In the genomic region with DNA sequence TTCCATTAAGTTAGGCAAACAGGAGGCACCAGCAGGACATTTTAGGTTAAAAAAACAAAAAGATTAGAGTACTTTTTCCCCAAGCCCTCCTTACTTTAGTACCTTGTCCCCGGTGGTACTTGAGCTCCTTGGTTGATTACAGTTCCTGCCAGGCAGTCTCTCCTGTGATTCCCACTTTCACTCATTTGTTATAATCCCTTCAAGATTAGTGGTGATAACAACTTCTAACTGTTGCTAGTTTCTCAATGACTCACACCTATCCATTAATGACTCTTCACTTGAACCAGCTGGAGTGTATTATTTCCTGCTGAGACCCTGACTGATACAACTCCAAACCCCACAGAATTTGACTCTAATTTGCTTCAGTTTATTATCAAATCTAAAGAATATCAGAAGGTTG, we compare ENCODE assay signal across 27 cellular contexts.
"Had no signal": no experiment of that assay in that cellular context is flagged by ENCODE, and none has a peak within 500 bp of the region (broad histone marks: within the 10 kb centered on the region; RNA-seq: fewer than 3 reads in every experiment).

No MANE protein-coding gene starts in this region.

- H3K9me3 ChIP-seq: ascending aorta, Peyer's patch, SJCRH30, SK-N-SH had no signal

- H3K9me3 Mint-ChIP-seq: activated CD4-positive, alpha-beta memory T cell treated with anti-CD3 and anti-CD28 coated beads, Interleukin-2, amount 10 ng/mL, durations not matched to agents 7 days and 5 days; activated naive CD8-positive, alpha-beta T cell treated with anti-CD3 and anti-CD28 coated beads, Interleukin-2, amount 10 ng/mL, durations not matched to agents 7 days and 5 days had no signal

- H3K27me3 Mint-ChIP-seq: activated CD4-positive, alpha-beta memory T cell treated with anti-CD3 and anti-CD28 coated beads, Interleukin-2, amount 10 ng/mL, durations not matched to agents 7 days and 5 days; activated naive CD8-positive, alpha-beta T cell treated with anti-CD3 and anti-CD28 coated beads, Interleukin-2, amount 10 ng/mL, durations not matched to agents 7 days and 5 days; brain had no signal

- H3K27me3 ChIP-seq: ascending aorta, cardiac muscle cell, Peyer's patch, SJCRH30 had no signal

- H3K27ac ChIP-seq: ascending aorta, cardiac muscle cell, Peyer's patch, RWPE1, SJCRH30 had no signal

- DNase-seq: activated CD4-positive, alpha-beta memory T cell treated with anti-CD3 and anti-CD28 coated beads, Interleukin-2, amount 10 ng/mL, durations not matched to agents 7 days and 5 days; activated CD4-positive, alpha-beta T cell treated with anti-CD3 and anti-CD28 coated beads, Interleukin-2, amount 50 U/mL, for 1 hour; activated CD4-positive, CD25-positive, alpha-beta regulatory T cell treated with anti-CD3 and anti-CD28 coated beads, Interleukin-2, amount 50 U/mL, for 72 hours; activated CD8-positive, alpha-beta memory T cell treated with anti-CD3 and anti-CD28 coated beads, Interleukin-2, amount 50 U/mL, for 48 hours; activated naive CD4-positive, alpha-beta T cell treated with anti-CD3 and anti-CD28 coated beads, Interleukin-2, amount 50 U/mL, for 16 hours; activated naive CD8-positive, alpha-beta T cell treated with anti-CD3 and anti-CD28 coated beads, Interleukin-2, amount 10 ng/mL, durations not matched to agents 7 days and 5 days; activated T-cell treated with anti-CD3 and anti-CD28 coated beads, Interleukin-2, amount 50 U/mL, for 1 hour; KG1; NCI-H1048; NCI-H146; NCI-H187 treated with DMSO at 0.1 percent for 48 hours; NCI-H2081 treated with DMSO at 0.1 percent for 48 hours; NCI-H2171 treated with DMSO at 0.1 percent for 48 hours; NCI-H226; NCI-H69; NK-92 treated with Interleukin-12 subunit alpha and Interleukin-12 subunit beta, amount 100 ng/mL, for 24 hours; Peyer's patch; Right ventricle myocardium superior; SJCRH30; SK-N-SH; T-helper 1 cell had no signal

- H3K27ac Mint-ChIP-seq: activated CD4-positive, alpha-beta memory T cell treated with anti-CD3 and anti-CD28 coated beads, Interleukin-2, amount 10 ng/mL, durations not matched to agents 7 days and 5 days; activated naive CD8-positive, alpha-beta T cell treated with anti-CD3 and anti-CD28 coated beads, Interleukin-2, amount 10 ng/mL, durations not matched to agents 7 days and 5 days; brain; T-helper 2 cell treated with Interferon-gamma antibody and Interleukin-4, amounts not matched to agents 5 μg/mL and 100 μg/mL, for 36 hours; WTC11 had no signal

- H3K36me3 Mint-ChIP-seq: activated naive CD8-positive, alpha-beta T cell treated with anti-CD3 and anti-CD28 coated beads, Interleukin-2, amount 10 ng/mL, durations not matched to agents 7 days and 5 days; brain; WTC11 had no signal

- H3K4me2 ChIP-seq: SK-N-SH had no signal

- H3K4me1 Mint-ChIP-seq: activated CD4-positive, alpha-beta memory T cell treated with anti-CD3 and anti-CD28 coated beads, Interleukin-2, amount 10 ng/mL, durations not matched to agents 7 days and 5 days; activated naive CD8-positive, alpha-beta T cell treated with anti-CD3 and anti-CD28 coated beads, Interleukin-2, amount 10 ng/mL, durations not matched to agents 7 days and 5 days; brain; WTC11 had no signal

- H3K4me3 Mint-ChIP-seq: activated CD4-positive, alpha-beta memory T cell treated with anti-CD3 and anti-CD28 coated beads, Interleukin-2, amount 10 ng/mL, durations not matched to agents 7 days and 5 days; activated naive CD8-positive, alpha-beta T cell treated with anti-CD3 and anti-CD28 coated beads, Interleukin-2, amount 10 ng/mL, durations not matched to agents 7 days and 5 days; brain; T-helper 2 cell treated with Interferon-gamma antibody and Interleukin-4, amounts not matched to agents 5 μg/mL and 100 μg/mL, for 36 hours; WTC11 had no signal

- H3K36me3 ChIP-seq: ascending aorta, cardiac muscle cell, Peyer's patch, SJCRH30 had no signal

- ATAC-seq: WTC11 had no signal

- H3K4me3 ChIP-seq: ascending aorta, cardiac muscle cell, Peyer's patch, SJCRH30 had no signal

- H3K4me1 ChIP-seq: ascending aorta, Peyer's patch, SJCRH30 had no signal
